In genomic region chr3:158560979-158561378, GRCh38 we compare ENCODE assay signal across 16 cellular contexts. TPM values are rescaled to one million over a fixed set of nuclear protein-coding genes. Genes with fewer than 3 reads are reported as not detected.
DNase-seq lines count a peak whose midpoint lies in the region; ATAC-seq, FAIRE-seq and TF ChIP-seq lines count a peak whose summit lies in the region.
"Had no signal": no experiment of that assay in that cellular context is flagged by ENCODE, and none has a peak within 500 bp of the region (broad histone marks: within the 10 kb centered on the region; RNA-seq: fewer than 3 reads in every experiment).

No MANE protein-coding gene starts in this region.

- H3K27ac ChIP-seq in right atrium auricular region (peak overlapping the region in 1 of 2 donors; percentile 63), gastrocnemius medialis (peak overlapping the region in 3 of 4 donors; percentile 21 to 60 (median 50))
- H3K27ac ChIP-seq: BLaER1 treated with 17β-estradiol and CSF1 and Interleukin-3, amounts not matched to agents 10 nM and 100 nM; GM23248 had no signal

- FAIRE-seq in GM12892 (lab: Jason Lieb, UNC): peak; percentile 9
- FAIRE-seq: G401.6, GM12891, GM18507 had no signal

- no peak for TF ChIP-seq POLR2A in GM12892 (IDR thresholded peaks at IDR 0.05; ENCODE audit: low read depth, low read length)
- TF ChIP-seq POLR2A in gastrocnemius medialis (IDR thresholded peaks at IDR 0.05): no peak

- H3K36me3 ChIP-seq in right atrium auricular region: no peaks in the 10 kb centered on the region
- H3K36me3 ChIP-seq in gastrocnemius medialis: no peaks in the 10 kb centered on the region
- H3K36me3 ChIP-seq: BLaER1 treated with 17β-estradiol and CSF1 and Interleukin-3, amounts not matched to agents 10 nM and 100 nM; HAP-1 had no signal

- TF ChIP-seq CTCF in right atrium auricular region (IDR thresholded peaks at IDR 0.05): no peak
- TF ChIP-seq CTCF in gastrocnemius medialis (IDR thresholded peaks at IDR 0.05 in 4 of 5, conservative IDR thresholded peaks at IDR 0.05 in 1 of 5): no peak

- intact Hi-C loops in Right ventricle myocardium superior (cut with DNase I) (no loop called here), gastrocnemius medialis (cut with DNase I; ENCODE audit: low total_unique reads) (no loop called here)

- in situ Hi-C loops in gastrocnemius medialis (cut with MboI; ENCODE audit: low sequenced_read_pairs in 4 of 4): no loop called here

- peak; percentile 19 for ATAC-seq in Right ventricle myocardium superior (ENCODE audit: poor library complexity)
- peak; percentile 75 to 89 for ATAC-seq in gastrocnemius medialis
- ATAC-seq: CD8-positive, alpha-beta T cell had no signal

- H3K27me3 ChIP-seq in right atrium auricular region: no peaks in the 10 kb centered on the region
- H3K27me3 ChIP-seq in gastrocnemius medialis: no peaks in the 10 kb centered on the region
- H3K27me3 ChIP-seq: BLaER1 treated with 17β-estradiol and CSF1 and Interleukin-3, amounts not matched to agents 10 nM and 100 nM had no signal

- DNase-seq in Right ventricle myocardium superior (no peak), right atrium auricular region (ENCODE audit: low spot score) (no peak), GM12892 (ENCODE audit: insufficient read length) (no peak), M059J (ENCODE audit: low read depth) (peak; percentile 25), gastrocnemius medialis (no peak), SHP77 (lab: John Stamatoyannopoulos, UW) (no peak), activated T-cell treated with anti-CD3 and anti-CD28 coated beads for 4 hours (no peak)
- DNase-seq: Calu3; CD8-positive, alpha-beta T cell; GM23248 had no signal

- H3K9me3 ChIP-seq in right atrium auricular region (no peaks in the 10 kb centered on the region), gastrocnemius medialis (no peaks in the 10 kb centered on the region)
- H3K9me3 ChIP-seq: HAP-1 had no signal

- H3K4me3 ChIP-seq in right atrium auricular region (no peak overlapping the region), gastrocnemius medialis (no peak overlapping the region)
- H3K4me3 ChIP-seq: BLaER1 treated with 17β-estradiol and CSF1 and Interleukin-3, amounts not matched to agents 10 nM and 100 nM; GM23248; HAP-1 had no signal

- H3K4me1 ChIP-seq in right atrium auricular region (peaks cover 0 to 4% of the 10 kb centered on the region in 2 donors), gastrocnemius medialis (peaks cover 7 to 17% of the 10 kb centered on the region in 2 donors)
- H3K4me1 ChIP-seq: BLaER1 treated with 17β-estradiol and CSF1 and Interleukin-3, amounts not matched to agents 10 nM and 100 nM; HAP-1 had no signal

RNA-seq across cellular contexts. Expression of gene MLF1, which starts 10.0 kb away (rescaled TPM):
- 212 TPM for total RNA-seq in Right ventricle myocardium superior
- 100 to 1,000 TPM; 117 to 217 TPM for total RNA-seq in right atrium auricular region
- 3.5 TPM for polyA plus RNA-seq in GM12892 (2012; ENCODE audit: missing spikeins)
- 30.7 and 38.6 TPM in 2 replicates for total RNA-seq in M059J (2014; rRNA removed; shearing (Covaris generic))
- 10 to 100 TPM; 18.4 to 40.8 (median 24.0) TPM for total RNA-seq in gastrocnemius medialis
- total RNA-seq: B cell had no signal
